Comparison of ENCODE assay signal across 11 cellular contexts in the genomic region with DNA sequence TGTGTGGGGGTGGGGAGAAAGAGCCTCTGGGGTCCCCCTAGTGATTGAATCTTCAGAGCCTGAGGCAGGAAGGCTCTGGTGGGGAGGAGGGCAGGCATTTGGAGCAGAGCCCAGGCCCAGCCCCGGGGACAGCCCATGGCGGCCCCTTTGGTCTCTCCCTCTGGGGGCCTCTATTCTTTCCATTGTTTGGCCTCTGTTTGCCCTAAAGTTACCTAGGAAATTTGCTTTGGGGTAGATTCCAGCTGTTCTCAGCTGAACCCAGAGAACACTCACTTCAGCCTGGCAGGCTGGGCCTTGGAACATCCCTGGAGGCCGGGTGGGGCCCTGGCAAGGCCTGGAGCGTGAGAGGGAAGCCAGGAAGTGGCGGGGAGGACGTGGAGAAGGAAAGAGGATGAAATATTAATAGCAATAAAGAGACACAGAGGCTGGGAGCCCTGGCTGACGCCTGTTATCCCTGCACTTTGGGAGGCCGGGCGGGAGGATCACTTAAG. TPM values are rescaled to one million over a fixed set of nuclear protein-coding genes. Genes with fewer than 3 reads are reported as not detected.
DNase-seq lines count a peak whose midpoint lies in the region; ATAC-seq and TF ChIP-seq lines count a peak whose summit lies in the region.
"Had no signal": no experiment of that assay in that cellular context is flagged by ENCODE, and none has a peak within 500 bp of the region (broad histone marks: within the 10 kb centered on the region; RNA-seq: fewer than 3 reads in every experiment).

No MANE protein-coding gene starts in this region.

- peaks cover 44% of the 10 kb centered on the region for H3K4me1 Mint-ChIP-seq in MCF 10A (ENCODE audit: insufficient read depth, unreplicated experiment)
- no peaks in the 10 kb centered on the region for H3K4me1 Mint-ChIP-seq in activated CD8-positive, alpha-beta memory T cell treated with anti-CD3 and anti-CD28 coated beads, Interleukin-2, amount 10 ng/mL, durations not matched to agents 7 days and 5 days

- H3K9me3 Mint-ChIP-seq in MCF 10A (ENCODE audit: unreplicated experiment): no peaks in the 10 kb centered on the region
- H3K9me3 Mint-ChIP-seq in activated CD8-positive, alpha-beta memory T cell treated with anti-CD3 and anti-CD28 coated beads, Interleukin-2, amount 10 ng/mL, durations not matched to agents 7 days and 5 days (ENCODE audit: low read depth): no peaks in the 10 kb centered on the region
- H3K9me3 Mint-ChIP-seq: activated T-cell treated with anti-CD3 and anti-CD28 coated beads, Interleukin-2, amount 50 U/mL, for 72 hours; H9 had no signal

- BruUV-seq in MCF 10A (replicated peaks; lab: Mats Ljungman, UMichigan): no TSS peak

- DNase-seq in GM04504 (ENCODE audit: low read depth) (peak; percentile 94), MCF 10A (ENCODE audit: unreplicated experiment) (peak; percentile 91), iPS-NIHi7 (ENCODE audit: extremely low spot score) (peak; percentile 19), smooth muscle cell of the brain vasculature (ENCODE audit: low read depth, low spot score) (peak; percentile 63)
- no peak for DNase-seq in activated CD8-positive, alpha-beta memory T cell treated with anti-CD3 and anti-CD28 coated beads, Interleukin-2, amount 10 ng/mL, durations not matched to agents 7 days and 5 days
- DNase-seq: activated T-cell treated with anti-CD3 and anti-CD28 coated beads, Interleukin-2, amount 50 U/mL, for 72 hours; stimulated activated CD4-positive, alpha-beta T cell treated with anti-CD3 and anti-CD28 coated beads, Interleukin-4, amount 100 ng/mL, for 4 hours had no signal

- H3K4me3 Mint-ChIP-seq in MCF 10A (ENCODE audit: unreplicated experiment): peak overlapping the region; percentile 22
- H3K4me3 Mint-ChIP-seq in activated CD8-positive, alpha-beta memory T cell treated with anti-CD3 and anti-CD28 coated beads, Interleukin-2, amount 10 ng/mL, durations not matched to agents 7 days and 5 days: no peak overlapping the region
- H3K4me3 Mint-ChIP-seq: activated T-cell treated with anti-CD3 and anti-CD28 coated beads, Interleukin-2, amount 50 U/mL, for 72 hours; H9 had no signal

- no peak for TF ChIP-seq CTCF in MCF 10A (IDR thresholded peaks at IDR 0.05; ENCODE audit: unreplicated experiment)

- no peaks in the 10 kb centered on the region for H3K27me3 Mint-ChIP-seq in MCF 10A (ENCODE audit: insufficient read depth, unreplicated experiment)
- H3K27me3 Mint-ChIP-seq in activated CD8-positive, alpha-beta memory T cell treated with anti-CD3 and anti-CD28 coated beads, Interleukin-2, amount 10 ng/mL, durations not matched to agents 7 days and 5 days: peaks cover 2% of the 10 kb centered on the region

- POLR2A ChIA-PET in MCF 10A (lab: Yijun Ruan, JAX): interaction anchor here (0.6 to 5.0 kb wide), 5 partner anchors 12 to 160 kb away, joined by 3 to 41 read pairs (median 4); no protein-coding TSS in a partner anchor

- H3K36me3 Mint-ChIP-seq in MCF 10A (ENCODE audit: insufficient read depth, unreplicated experiment): peaks cover 4% of the 10 kb centered on the region
- H3K36me3 Mint-ChIP-seq in activated CD8-positive, alpha-beta memory T cell treated with anti-CD3 and anti-CD28 coated beads, Interleukin-2, amount 10 ng/mL, durations not matched to agents 7 days and 5 days: no peaks in the 10 kb centered on the region

- intact Hi-C loops in MCF 10A (cut with micrococcal nuclease): no loop called here

- CTCF ChIA-PET in MCF 10A (lab: Yijun Ruan, JAX): interaction anchor here (0.6 kb wide), 1 partner anchor 347 kb away, joined by 3 read pairs; no protein-coding TSS in a partner anchor
- CTCF ChIA-PET in activated CD8-positive, alpha-beta memory T cell treated with anti-CD3 and anti-CD28 coated beads, Interleukin-2, amount 10 ng/mL, durations not matched to agents 7 days and 5 days (lab: Charles Lee): no interaction called here

- H3K27ac Mint-ChIP-seq in MCF 10A (ENCODE audit: low read depth, unreplicated experiment): peak overlapping the region; percentile 88
- H3K27ac Mint-ChIP-seq in activated CD8-positive, alpha-beta memory T cell treated with anti-CD3 and anti-CD28 coated beads, Interleukin-2, amount 10 ng/mL, durations not matched to agents 7 days and 5 days: no peak overlapping the region
- H3K27ac Mint-ChIP-seq: activated T-cell treated with anti-CD3 and anti-CD28 coated beads, Interleukin-2, amount 50 U/mL, for 72 hours had no signal

- no peak for ATAC-seq in GM21619 (IDR thresholded peaks at IDR 0.05; ENCODE audit: unreplicated experiment)
- no peak for ATAC-seq in activated CD8-positive, alpha-beta memory T cell treated with anti-CD3 and anti-CD28 coated beads, Interleukin-2, amount 10 ng/mL, durations not matched to agents 7 days and 5 days
- ATAC-seq in GM21515 (IDR thresholded peaks at IDR 0.05; ENCODE audit: unreplicated experiment): no peak
- ATAC-seq in HG02798 (IDR thresholded peaks at IDR 0.05; ENCODE audit: poor library complexity, unreplicated experiment): no peak
- ATAC-seq: activated T-cell treated with anti-CD3 and anti-CD28 coated beads, Interleukin-2, amount 50 U/mL, for 72 hours had no signal

RNA-seq across cellular contexts. Expression of gene A4GALT, which starts 22.9 kb away (rescaled TPM):
- 8.7 and 12.3 TPM in 2 replicates for total RNA-seq in MCF 10A (2022)
- total RNA-seq in activated CD8-positive, alpha-beta memory T cell treated with anti-CD3 and anti-CD28 coated beads, Interleukin-2, amount 10 ng/mL, durations not matched to agents 7 days and 5 days: under 1 TPM; 0.52 to 0.61 TPM
